25 cellular contexts compared by ENCODE assay signal in the genomic region with DNA sequence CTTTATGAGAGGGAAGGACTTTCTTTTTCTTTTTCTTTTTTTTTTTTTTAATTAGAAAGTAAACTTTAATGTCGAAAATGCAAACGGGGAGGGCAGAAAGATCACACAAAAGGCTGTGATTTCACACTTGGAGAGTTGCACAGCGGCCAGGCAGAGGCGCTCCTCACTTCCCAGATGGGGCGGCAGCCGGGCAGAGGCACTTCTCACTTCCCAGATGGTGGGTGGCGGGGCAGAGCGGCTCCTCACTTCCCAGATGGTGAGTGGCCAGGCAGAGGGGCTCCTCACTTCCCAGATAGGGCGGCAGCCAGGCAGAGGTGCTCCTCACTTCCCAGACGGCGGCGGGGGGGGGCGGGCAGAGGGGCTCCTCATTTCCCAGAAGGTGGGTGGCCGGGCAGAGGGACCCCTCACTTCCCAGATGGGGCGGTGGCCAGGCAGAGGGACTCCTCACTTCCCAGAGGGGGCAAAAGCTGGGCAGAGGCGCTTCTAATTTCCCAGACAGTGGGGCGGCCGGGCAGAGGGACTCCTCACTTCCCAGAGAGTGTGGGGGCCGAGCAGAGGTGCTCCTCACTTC.
"Had no signal": no experiment of that assay in that cellular context is flagged by ENCODE, and none has a peak within 500 bp of the region (broad histone marks: within the 10 kb centered on the region; RNA-seq: fewer than 3 reads in every experiment).

No MANE protein-coding gene starts in this region.

- ATAC-seq: heart right ventricle; left lobe of liver; naive thymus-derived CD8-positive, alpha-beta T cell had no signal

- H3K36me3 ChIP-seq: heart right ventricle, neural progenitor cell, sigmoid colon had no signal

- H3K27ac Mint-ChIP-seq: activated naive CD4-positive, alpha-beta T cell treated with anti-CD3 and anti-CD28 coated beads for 36 hours; activated naive CD8-positive, alpha-beta T cell treated with anti-CD3 and anti-CD28 coated beads, Interleukin-2, amount 10 ng/mL, durations not matched to agents 7 days and 5 days; progenitor cell of endocrine pancreas; T-helper 1 cell treated with Interleukin-12 subunit alpha and Interleukin-12 subunit beta and Interleukin-4 antibody, amounts not matched to agents 30 μg/mL and 1 μg/mL, for 36 hours had no signal

- H3K27me3 ChIP-seq: neural progenitor cell, testis had no signal

- H3K4me3 ChIP-seq: coronary artery, heart right ventricle, lung, neural progenitor cell, sigmoid colon, smooth muscle cell, testis had no signal

- H3K4me1 ChIP-seq: heart right ventricle, neural progenitor cell, sigmoid colon, testis had no signal

- H3K9me3 ChIP-seq: heart right ventricle, sigmoid colon, testis had no signal

- H3K4me3 Mint-ChIP-seq: activated naive CD4-positive, alpha-beta T cell treated with anti-CD3 and anti-CD28 coated beads for 36 hours; activated naive CD8-positive, alpha-beta T cell treated with anti-CD3 and anti-CD28 coated beads, Interleukin-2, amount 10 ng/mL, durations not matched to agents 7 days and 5 days; naive thymus-derived CD8-positive, alpha-beta T cell; neural progenitor cell; T-helper 1 cell treated with Interleukin-12 subunit alpha and Interleukin-12 subunit beta and Interleukin-4 antibody, amounts not matched to agents 30 μg/mL and 1 μg/mL, for 36 hours had no signal

- H3K27ac ChIP-seq: coronary artery, heart right ventricle, neural progenitor cell, sigmoid colon, testis had no signal

- H3K36me3 Mint-ChIP-seq: activated naive CD8-positive, alpha-beta T cell treated with anti-CD3 and anti-CD28 coated beads, Interleukin-2, amount 10 ng/mL, durations not matched to agents 7 days and 5 days; naive thymus-derived CD8-positive, alpha-beta T cell; neural progenitor cell had no signal

- H3K4me2 ChIP-seq: neural progenitor cell, smooth muscle cell had no signal

- H3K9me3 Mint-ChIP-seq: activated naive CD4-positive, alpha-beta T cell treated with anti-CD3 and anti-CD28 coated beads for 36 hours; activated naive CD8-positive, alpha-beta T cell treated with anti-CD3 and anti-CD28 coated beads, Interleukin-2, amount 10 ng/mL, durations not matched to agents 7 days and 5 days; naive thymus-derived CD8-positive, alpha-beta T cell; neural progenitor cell; T-helper 1 cell treated with Interleukin-12 subunit alpha and Interleukin-12 subunit beta and Interleukin-4 antibody, amounts not matched to agents 30 μg/mL and 1 μg/mL, for 36 hours had no signal

- H3K4me1 Mint-ChIP-seq: neural progenitor cell had no signal

- H2AFZ ChIP-seq: neural progenitor cell had no signal

- DNase-seq: activated CD4-positive, alpha-beta T cell treated with anti-CD3 and anti-CD28 coated beads for 4 hours; activated CD4-positive, alpha-beta T cell treated with anti-CD3 and anti-CD28 coated beads, Interleukin-2, amount 50 U/mL, for 48 hours; activated CD4-positive, CD25-positive, alpha-beta regulatory T cell; activated effector memory CD4-positive, alpha-beta T cell treated with Interleukin-2 at 50 U/mL for 16 hours; activated naive CD4-positive, alpha-beta T cell treated with anti-CD3 and anti-CD28 coated beads for 36 hours; activated naive CD8-positive, alpha-beta T cell treated with anti-CD3 and anti-CD28 coated beads, Interleukin-2, amount 10 ng/mL, durations not matched to agents 7 days and 5 days; activated T-cell treated with anti-CD3 and anti-CD28 coated beads, Interleukin-2, amount 50 U/mL, for 48 hours; amniotic stem cell; heart right ventricle; naive thymus-derived CD8-positive, alpha-beta T cell; retina; sigmoid colon; stimulated activated CD4-positive, alpha-beta T cell treated with anti-CD3 and anti-CD28 coated beads, Interleukin-2, amount 100 ng/mL, for 48 hours; stimulated activated CD8-positive, alpha-beta memory T cell treated with anti-CD3 and anti-CD28 coated beads, Interleukin-4, amount 100 ng/mL, for 48 hours; stimulated activated naive CD4-positive, alpha-beta T cell; T1000; testis; trophoblast cell had no signal
